Comparison of ENCODE assay signal across 3 cellular contexts in genomic region chr12:117102834-117103181, GRCh38. TPM values are rescaled to one million over a fixed set of nuclear protein-coding genes. Genes with fewer than 3 reads are reported as not detected.
"Had no signal": no experiment of that assay in that cellular context is flagged by ENCODE, and none has a peak within 500 bp of the region (broad histone marks: within the 10 kb centered on the region; RNA-seq: fewer than 3 reads in every experiment).

No MANE protein-coding gene starts in this region.

RNA-seq across cellular contexts. Expression of gene TESC, which starts 3.6 kb away (rescaled TPM):
- total RNA-seq: LHCN-M2, M059J, MCF 10A had no signal
